14 cellular contexts compared by ENCODE assay signal in the genomic region with DNA sequence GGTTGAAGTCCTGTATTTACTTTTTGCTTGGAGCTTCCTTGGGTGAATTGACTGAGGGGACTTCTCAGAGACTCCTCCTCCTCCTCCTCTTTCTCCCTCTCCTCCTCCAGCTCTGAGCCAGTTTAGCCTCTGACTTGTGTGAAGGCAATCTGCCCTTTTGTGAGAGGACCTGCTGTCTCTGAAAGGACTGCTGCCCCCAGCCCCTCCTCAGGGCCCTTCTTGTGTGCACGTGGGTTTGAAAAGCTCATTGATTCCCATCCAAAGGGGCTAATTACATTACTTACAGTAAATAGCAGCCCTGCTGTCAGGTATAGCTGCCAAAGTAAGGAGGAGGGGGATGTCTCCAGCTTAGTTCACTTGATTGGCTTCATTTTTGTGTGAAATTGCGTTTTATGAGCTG. TPM values are rescaled to one million over a fixed set of nuclear protein-coding genes. Genes with fewer than 3 reads are reported as not detected.
A peak's percentile ranks its signal among the peaks of the same experiment; 100 is the strongest.
DNase-seq lines count a peak whose midpoint lies in the region; TF ChIP-seq lines count a peak whose summit lies in the region.
"Had no signal": no experiment of that assay in that cellular context is flagged by ENCODE, and none has a peak within 500 bp of the region (broad histone marks: within the 10 kb centered on the region; RNA-seq: fewer than 3 reads in every experiment).

No MANE protein-coding gene starts in this region.

- H3K9ac ChIP-seq in HUES48 (ENCODE audit: low read depth, low read length): no peak overlapping the region
- no peak overlapping the region for H3K9ac ChIP-seq in neural progenitor cell

- H3K27ac ChIP-seq in HUES48 (ENCODE audit: low read depth, low read length): no peak overlapping the region
- H3K27ac ChIP-seq in VCaP: peak overlapping the region; percentile 62; the same call in 1 of the 2 replicates
- no peak overlapping the region for H3K27ac ChIP-seq in neural progenitor cell
- H3K27ac ChIP-seq in stomach: no peak overlapping the region
- H3K27ac ChIP-seq in testis: no peak overlapping the region
- H3K27ac ChIP-seq: lower lobe of right lung, prostate gland, thoracic aorta had no signal

- peak overlapping the region; percentile 80 for H3K4me3 Mint-ChIP-seq in activated CD4-positive, alpha-beta T cell treated with anti-CD3 and anti-CD28 coated beads, Interleukin-2, amount 10 ng/mL, durations not matched to agents 24 days and 14 days
- peak overlapping the region; percentile 85 for H3K4me3 Mint-ChIP-seq in neural progenitor cell

- peak overlapping the region; percentile 92 for H3K4me2 ChIP-seq in neural progenitor cell

- H3K36me3 ChIP-seq in HUES48 (ENCODE audit: control insufficient read depth, insufficient read depth, low read length) (no peaks in the 10 kb centered on the region), neural progenitor cell (no peaks in the 10 kb centered on the region), stomach (no peaks in the 10 kb centered on the region), testis (ENCODE audit: low read depth, missing control alignments) (no peaks in the 10 kb centered on the region)
- H3K36me3 ChIP-seq: lower lobe of right lung, prostate gland, thoracic aorta had no signal

- no peaks in the 10 kb centered on the region for H3K36me3 Mint-ChIP-seq in activated CD4-positive, alpha-beta T cell treated with anti-CD3 and anti-CD28 coated beads, Interleukin-2, amount 10 ng/mL, durations not matched to agents 24 days and 14 days (ENCODE audit: low read depth)
- H3K36me3 Mint-ChIP-seq in neural progenitor cell: no peaks in the 10 kb centered on the region

- 2 to 12% (median 6%) methylated on average over 2 of the region's 2 CpGs for WGBS in stomach, 5 donors
- WGBS in testis, 2 donors: 0 to 3% methylated on average over 2 of the region's 2 CpGs

- H3K9me3 ChIP-seq in HUES48 (ENCODE audit: control insufficient read depth, insufficient read depth, low read length) (no peaks in the 10 kb centered on the region), neural progenitor cell (ENCODE audit: low read depth) (no peaks in the 10 kb centered on the region), stomach (peaks cover 0 to 6% (median 0%) of the 10 kb centered on the region in 4 donors), testis (no peaks in the 10 kb centered on the region)
- H3K9me3 ChIP-seq: lower lobe of right lung, prostate gland, thoracic aorta had no signal

- peaks cover 72% of the 10 kb centered on the region for H3K4me1 Mint-ChIP-seq in activated CD4-positive, alpha-beta T cell treated with anti-CD3 and anti-CD28 coated beads, Interleukin-2, amount 10 ng/mL, durations not matched to agents 24 days and 14 days
- H3K4me1 Mint-ChIP-seq in neural progenitor cell: peaks cover 66% of the 10 kb centered on the region

- H3F3A ChIP-seq in neural progenitor cell (ENCODE audit: low read depth): peaks cover 40% of the 10 kb centered on the region

- peaks cover 5% of the 10 kb centered on the region for H3K9me3 Mint-ChIP-seq in activated CD4-positive, alpha-beta T cell treated with anti-CD3 and anti-CD28 coated beads, Interleukin-2, amount 10 ng/mL, durations not matched to agents 24 days and 14 days
- H3K9me3 Mint-ChIP-seq in neural progenitor cell: peaks cover 2% of the 10 kb centered on the region

- peak overlapping the region; percentile 52; the same call in 1 of the 2 replicates for H3K4me3 ChIP-seq in HUES48 (ENCODE audit: low read depth, low read length)
- peak overlapping the region; percentile 55 for H3K4me3 ChIP-seq in neural progenitor cell
- H3K4me3 ChIP-seq in stomach: no peak overlapping the region
- no peak overlapping the region for H3K4me3 ChIP-seq in testis
- H3K4me3 ChIP-seq: prostate gland had no signal

- H3K27me3 Mint-ChIP-seq in activated CD4-positive, alpha-beta T cell treated with anti-CD3 and anti-CD28 coated beads, Interleukin-2, amount 10 ng/mL, durations not matched to agents 24 days and 14 days: peaks cover 95% of the 10 kb centered on the region
- H3K27me3 Mint-ChIP-seq in neural progenitor cell (ENCODE audit: insufficient read depth, low read depth): peaks cover 92% of the 10 kb centered on the region

- peaks cover 69% of the 10 kb centered on the region for H3K4me1 ChIP-seq in HUES48 (ENCODE audit: control insufficient read depth, insufficient read depth, low read length)
- peaks cover 85% of the 10 kb centered on the region for H3K4me1 ChIP-seq in neural progenitor cell
- peaks cover 54 to 94% (median 78%) of the 10 kb centered on the region in 4 donors for H3K4me1 ChIP-seq in stomach
- peaks cover 4% of the 10 kb centered on the region for H3K4me1 ChIP-seq in testis

- DNase-seq in activated CD4-positive, alpha-beta T cell treated with anti-CD3 and anti-CD28 coated beads, Interleukin-2, amount 10 ng/mL, durations not matched to agents 24 days and 14 days: peak; percentile 58
- no peak for DNase-seq in activated CD4-positive, alpha-beta T cell treated with anti-CD3 and anti-CD28 coated beads for 48 hours
- DNase-seq in neural progenitor cell (ENCODE audit: low spot score): peak; percentile 85
- DNase-seq in HCEC 1CT: no peak
- no peak for DNase-seq in stomach
- no peak for DNase-seq in testis
- DNase-seq: AML-193; effector memory CD4-positive, alpha-beta T cell; T-helper 1 cell had no signal

- H3K27ac Mint-ChIP-seq in activated CD4-positive, alpha-beta T cell treated with anti-CD3 and anti-CD28 coated beads, Interleukin-2, amount 10 ng/mL, durations not matched to agents 24 days and 14 days: no peak overlapping the region
- no peak overlapping the region for H3K27ac Mint-ChIP-seq in neural progenitor cell

- intact Hi-C loops in activated CD4-positive, alpha-beta T cell treated with anti-CD3 and anti-CD28 coated beads, Interleukin-2, amount 10 ng/mL, durations not matched to agents 24 days and 14 days (cut with micrococcal nuclease): loop anchor here (5.0 to 10.0 kb wide), 3 partner anchors 138 to 552 kb away; partner anchors contain the start of gene DENND1B
- intact Hi-C loops in stomach (cut with DNase I; ENCODE audit: low total_unique reads): no loop called here
- intact Hi-C loops in testis (cut with DNase I; ENCODE audit: low total_unique reads): no loop called here

- H2AFZ ChIP-seq in neural progenitor cell (replicated peaks): no peak overlapping the region

- no peak for TF ChIP-seq EP300 in stomach (IDR thresholded peaks at IDR 0.05)

- TF ChIP-seq POLR2A in stomach (IDR thresholded peaks at IDR 0.05): no peak
- TF ChIP-seq POLR2A in testis (IDR thresholded peaks at IDR 0.05): no peak

- TF ChIP-seq CTCF in VCaP (conservative IDR thresholded peaks at IDR 0.05) (no peak), neural progenitor cell (IDR thresholded peaks at IDR 0.05) (no peak), stomach (IDR thresholded peaks at IDR 0.05) (no peak), testis (IDR thresholded peaks at IDR 0.05) (no peak)

- H3K79me2 ChIP-seq in neural progenitor cell (ENCODE audit: low read depth): no peaks in the 10 kb centered on the region

- peaks cover 29% of the 10 kb centered on the region for H4K20me1 ChIP-seq in neural progenitor cell (ENCODE audit: low read depth)

- H3K27me3 ChIP-seq in HUES48 (ENCODE audit: control insufficient read depth, insufficient read depth, low read length) (peaks cover 100% of the 10 kb centered on the region), neural progenitor cell (peaks cover 99% of the 10 kb centered on the region), stomach (peaks cover 30 to 100% (median 100%) of the 10 kb centered on the region in 3 donors), testis (no peaks in the 10 kb centered on the region)

RNA-seq across cellular contexts. Expression of gene LHX9, which starts 2.0 kb away (rescaled TPM):
- 0.02 and 0.05 TPM in 2 replicates for total RNA-seq in activated CD4-positive, alpha-beta T cell treated with anti-CD3 and anti-CD28 coated beads, Interleukin-2, amount 10 ng/mL, durations not matched to agents 24 days and 14 days
- total RNA-seq in neural progenitor cell (ENCODE audit: low replicate concordance): 0.19 and 0.22 TPM in 2 replicates
- not detected for total RNA-seq in stomach
- not detected for polyA plus RNA-seq in stomach
- total RNA-seq in testis: 1 to 10 TPM; 3.7 to 7.1 TPM
- polyA plus RNA-seq in testis (ENCODE audit: insufficient read depth, low read depth, low replicate concordance): 3.7 TPM
- total RNA-seq: thoracic aorta had no signal

RNA-seq across cellular contexts. Expression of gene C1orf53, which starts 12.8 kb away (rescaled TPM):
- total RNA-seq in activated CD4-positive, alpha-beta T cell treated with anti-CD3 and anti-CD28 coated beads, Interleukin-2, amount 10 ng/mL, durations not matched to agents 24 days and 14 days: 1.0 and 1.3 TPM in 2 replicates
- 1.4 and 5.4 TPM in 2 replicates for total RNA-seq in neural progenitor cell (ENCODE audit: low replicate concordance)
- total RNA-seq in stomach: not detected
- polyA plus RNA-seq in stomach: 10 to 100 TPM in 1 of 3 donors, 1 to 10 TPM in 1, not detected in 1; 3.9 to 11.7 TPM
- total RNA-seq in testis: 10 to 100 TPM in 1 of 2 donors, 1 to 10 TPM in 1; 7.8 to 10.5 TPM
- polyA plus RNA-seq in testis (ENCODE audit: insufficient read depth, low read depth, low replicate concordance): 8.6 TPM
- total RNA-seq: thoracic aorta had no signal

Comparison
In these comparisons a context has a peak if more than half of its experiments do, and no peak if none do; other contexts are left out.
1. DNase-seq: peak in activated CD4-positive, alpha-beta T cell treated with anti-CD3 and anti-CD28 coated beads, Interleukin-2, amount 10 ng/mL, durations not matched to agents 24 days and 14 days (single experiment) and neural progenitor cell (single experiment); none in activated CD4-positive, alpha-beta T cell treated with anti-CD3 and anti-CD28 coated beads for 48 hours (single experiment), HCEC 1CT (single experiment), stomach (single experiment) and testis (single experiment).
2. H3K4me3 ChIP-seq: peak in HUES48 (single experiment) and neural progenitor cell (single experiment); none in stomach (0 of 4) and testis (0 of 2).